In genomic region chr1:206560021-206560716, GRCh38 we compare ENCODE assay signal across 10 cellular contexts. TPM values are rescaled to one million over a fixed set of nuclear protein-coding genes. Genes with fewer than 3 reads are reported as not detected.
DNase-seq lines count a peak whose midpoint lies in the region; ATAC-seq, FAIRE-seq and TF ChIP-seq lines count a peak whose summit lies in the region.
"Had no signal": no experiment of that assay in that cellular context is flagged by ENCODE, and none has a peak within 500 bp of the region (broad histone marks: within the 10 kb centered on the region; RNA-seq: fewer than 3 reads in every experiment).

No MANE protein-coding gene starts in this region.

- H3K27me3 ChIP-seq in MM.1S (replicated peaks; ENCODE audit: insufficient read depth, low read length) (no peaks in the 10 kb centered on the region), K562 (ENCODE audit: control insufficient read depth in 2 of 2, insufficient read depth in 2 of 2, low read length in 2 of 2) (no peaks in the 10 kb centered on the region)

- peaks cover 0 to 5% (median 0%) of the 10 kb centered on the region in 3 donors for H3K27me3 Mint-ChIP-seq in CD14-positive monocyte (ENCODE audit: low read depth in 3 of 3)
- no peaks in the 10 kb centered on the region for H3K27me3 Mint-ChIP-seq in natural killer cell treated with Interleukin-12 subunit alpha and Interleukin-12 subunit beta and Interleukin-15 and Interleukin-18, amount 100 ng/mL, for 72 hours

- H3K4me1 ChIP-seq in MM.1S (ENCODE audit: low read length) (peaks cover 63% of the 10 kb centered on the region), K562 (replicated peaks in 1 of 2; ENCODE audit: control insufficient read depth in 2 of 2, insufficient read depth in 2 of 2, low read length in 2 of 2) (peaks cover 38 to 64% of the 10 kb centered on the region in 2 experiments), kidney (ENCODE audit: control insufficient read depth in 1 of 2, insufficient read depth in 1 of 2, low read depth in 1 of 2, low read length in 2 of 2) (peaks cover 13 to 15% of the 10 kb centered on the region in 2 donors)

- H3K27ac ChIP-seq in MM.1S (ENCODE audit: low read length): peak overlapping the region; percentile 89
- peak overlapping the region; percentile 81 for H3K27ac ChIP-seq in K562 (ENCODE audit: extremely low read depth, low read depth, low read length)
- no peak overlapping the region for H3K27ac ChIP-seq in kidney (ENCODE audit: low read depth in 2 of 2, low read length in 2 of 2)

- H3K9me1 ChIP-seq in K562 (ENCODE audit: control insufficient read depth, insufficient read depth, low read length): no peaks in the 10 kb centered on the region

- CTCF ChIA-PET in K562 (lab: Yijun Ruan, JAX; ENCODE audit: low intra/inter-chr PET ratio): no interaction called here

- H3K36me3 ChIP-seq in MM.1S (replicated peaks; ENCODE audit: insufficient read depth, low read length): no peaks in the 10 kb centered on the region; the same call in 1 of the 2 replicates
- peaks cover 41% of the 10 kb centered on the region for H3K36me3 ChIP-seq in K562 (ENCODE audit: control insufficient read depth, insufficient read depth, low read length)
- H3K36me3 ChIP-seq in kidney (ENCODE audit: control insufficient read depth in 1 of 2, insufficient read depth in 2 of 2, low read length in 2 of 2): no peaks in the 10 kb centered on the region

- H4K20me1 ChIP-seq in MM.1S (ENCODE audit: insufficient read depth, low read length) (no peaks in the 10 kb centered on the region), K562 (replicated peaks; ENCODE audit: control insufficient read depth, insufficient read depth, low read length) (no peaks in the 10 kb centered on the region)

- in situ Hi-C loops in K562 (cut with MboI): no loop called here

- H3K4me2 ChIP-seq in MM.1S (ENCODE audit: low read depth, low read length) (peak overlapping the region; percentile 90), K562 (ENCODE audit: insufficient read depth, low read length) (peak overlapping the region; percentile 78)

- no peaks in the 10 kb centered on the region for H3K9me3 ChIP-seq in MM.1S (replicated peaks; ENCODE audit: insufficient read depth, low read length)
- no peaks in the 10 kb centered on the region for H3K9me3 ChIP-seq in K562 (replicated peaks; ENCODE audit: control insufficient read depth, insufficient read depth, low read depth, low read length)
- no peaks in the 10 kb centered on the region for H3K9me3 ChIP-seq in kidney (ENCODE audit: control insufficient read depth in 1 of 2, low read length in 2 of 2)

- intact Hi-C loops in CD14-positive monocyte (cut with micrococcal nuclease): no loop called here
- intact Hi-C loops in K562 (cut with micrococcal nuclease): no loop called here
- intact Hi-C loops in kidney (cut with DNase I): no loop called here

- POLR2A ChIA-PET in K562 (lab: Yijun Ruan, JAX): interaction anchor here (0.6 to 3.7 kb wide), 8 partner anchors 8 to 503 kb away, joined by 3 to 24 read pairs (median 4); no protein-coding TSS in a partner anchor

- TF ChIP-seq EP300 in K562 (IDR thresholded peaks at IDR 0.05; ENCODE audit: low read length): no peak

- H3K9ac ChIP-seq in MM.1S (ENCODE audit: low read length) (peak overlapping the region; percentile 95), K562 (ENCODE audit: insufficient read depth in 1 of 2, low read depth in 2 of 2, low read length in 2 of 2) (peak overlapping the region; percentile 70 to 86), kidney (ENCODE audit: low read length in 2 of 2) (no peak overlapping the region)

- H3K36me3 Mint-ChIP-seq in CD14-positive monocyte: peaks cover 61 to 64% of the 10 kb centered on the region in 2 donors
- H3K36me3 Mint-ChIP-seq in natural killer cell treated with Interleukin-12 subunit alpha and Interleukin-12 subunit beta and Interleukin-15 and Interleukin-18, amount 100 ng/mL, for 72 hours: peaks cover 27% of the 10 kb centered on the region

- H3K79me2 ChIP-seq in MM.1S (ENCODE audit: low read length): peaks cover 87% of the 10 kb centered on the region
- peaks cover 62% of the 10 kb centered on the region for H3K79me2 ChIP-seq in K562 (ENCODE audit: control insufficient read depth, insufficient read depth, low read length)

- H3K4me3 ChIP-seq in MM.1S (ENCODE audit: low read length) (peak overlapping the region; percentile 94), K562 (peak overlapping the region; percentile 63), kidney (ENCODE audit: low read length in 2 of 2) (no peak overlapping the region)

- no peak for TF ChIP-seq RAD21 in K562 (CRISPR knock-in tag; conservative IDR thresholded peaks at IDR 0.05 in 1 of 2, IDR thresholded peaks at IDR 0.05 in 1 of 2)

- peaks cover 97% of the 10 kb centered on the region for H3F3A ChIP-seq in MM.1S (ENCODE audit: insufficient read depth, low read length)

- FAIRE-seq in K562 (lab: Jason Lieb, UNC): no peak
- no peak for FAIRE-seq in kidney (lab: Jason Lieb, UNC)

- H3K9me2 ChIP-seq in MM.1S (replicated peaks; ENCODE audit: insufficient read depth, low read length): no peaks in the 10 kb centered on the region

- DNase-seq in CD14-positive monocyte (ENCODE audit: low spot score) (no peak), MM.1S (peak; percentile 36), K562 (ENCODE audit: extremely low read depth in 1 of 4, low spot score in 3 of 4) (peak in 1 of 4 experiments; percentile 30), kidney tubule cell (ENCODE audit: low spot score) (no peak), kidney (no peak)
- no peak for DNase-seq in natural killer cell treated with Interleukin-12 subunit alpha and Interleukin-12 subunit beta and Interleukin-15 and Interleukin-18, amount 100 ng/mL, for 72 hours (ENCODE audit: low spot score)
- no peak for DNase-seq in stimulated activated CD4-positive, alpha-beta T cell treated with anti-CD3 and anti-CD28 coated beads, Interleukin-4, amount 100 ng/mL, for 1 hour
- DNase-seq: DMS153, OCI-M1 had no signal

- ATAC-seq in K562 (no peak), GM21526 (IDR thresholded peaks at IDR 0.05; ENCODE audit: low FRiP score, unreplicated experiment) (no peak)
- no peak for ATAC-seq in natural killer cell treated with Interleukin-12 subunit alpha and Interleukin-12 subunit beta and Interleukin-15 and Interleukin-18, amount 100 ng/mL, for 72 hours

- peaks cover 78% of the 10 kb centered on the region for H3K4me1 Mint-ChIP-seq in CD14-positive monocyte
- H3K4me1 Mint-ChIP-seq in natural killer cell treated with Interleukin-12 subunit alpha and Interleukin-12 subunit beta and Interleukin-15 and Interleukin-18, amount 100 ng/mL, for 72 hours (ENCODE audit: low read depth in 2 of 2): peaks cover 82 to 85% of the 10 kb centered on the region in 2 donors

- peak overlapping the region; percentile 16 to 99 (median 99) for H3K27ac Mint-ChIP-seq in CD14-positive monocyte
- peak overlapping the region; percentile 99 to 100 for H3K27ac Mint-ChIP-seq in natural killer cell treated with Interleukin-12 subunit alpha and Interleukin-12 subunit beta and Interleukin-15 and Interleukin-18, amount 100 ng/mL, for 72 hours

- peak overlapping the region; percentile 98 to 99 for H3K4me3 Mint-ChIP-seq in CD14-positive monocyte
- H3K4me3 Mint-ChIP-seq in natural killer cell treated with Interleukin-12 subunit alpha and Interleukin-12 subunit beta and Interleukin-15 and Interleukin-18, amount 100 ng/mL, for 72 hours: peak overlapping the region; percentile 98

- TF ChIP-seq CTCF in CD14-positive monocyte (IDR thresholded peaks at IDR 0.05) (no peak), MM.1S (IDR thresholded peaks at IDR 0.05; ENCODE audit: low read length) (no peak), K562 (IDR thresholded peaks at IDR 0.05 in 2 of 3, conservative IDR thresholded peaks at IDR 0.05 in 1 of 3; ENCODE audit: insufficient read depth in 2 of 3, low read depth in 1 of 3, low read length in 3 of 3) (no peak; a peak in 1 of 6 replicates), kidney (IDR thresholded peaks at IDR 0.05; ENCODE audit: borderline replicate concordance, extremely low read depth, insufficient read depth) (no peak)

- TF ChIP-seq POLR2A in K562 (conservative IDR thresholded peaks at IDR 0.05): no peak

- H2AFZ ChIP-seq in MM.1S (ENCODE audit: low read length) (no peak overlapping the region), K562 (ENCODE audit: low read depth, low read length) (peak overlapping the region; percentile 72)

- 29% methylated on average over 10 of the region's 10 CpGs for WGBS in K562 (ENCODE audit: insufficient coverage, low coverage, missing lambda C conversion rate)

- no TSS peak for BruUV-seq in K562 (replicated peaks; lab: Mats Ljungman, UMichigan)

- H3K9me3 Mint-ChIP-seq in CD14-positive monocyte: peaks cover 0 to 2% (median 0%) of the 10 kb centered on the region in 7 donors
- no peaks in the 10 kb centered on the region for H3K9me3 Mint-ChIP-seq in natural killer cell treated with Interleukin-12 subunit alpha and Interleukin-12 subunit beta and Interleukin-15 and Interleukin-18, amount 100 ng/mL, for 72 hours

RNA-seq across cellular contexts. Expression of gene EIF2D, which starts 52.1 kb away (rescaled TPM):
- polyA plus RNA-seq in CD14-positive monocyte (10 to 100 TPM; 16.4 to 16.8 TPM), K562 (2011; rRNA removed) (138 and 152 TPM in 2 replicates), K562 (2014; fragmentation: Illumina TruSeq; extraction: Trizol) (111 and 128 TPM in 2 replicates), K562 (2014; fragmentation: Nextera tagmentation; extraction: Ambion mirVana) (100 to 1,000 TPM in 1 of 2 experiments, 10 to 100 TPM in 1; 86.9 to 130 TPM), K562 (2014; rRNA removed) (113 and 131 TPM in 2 replicates), kidney (ENCODE audit: insufficient read depth, low read depth, low replicate concordance) (44.5 TPM)
- total RNA-seq in K562 (2011; cell fraction: chromatin; rRNA removed; ENCODE audit: low replicate concordance): 150 and 157 TPM in 2 replicates
- 80.9 and 87.9 TPM in 2 replicates for total RNA-seq in K562 (2011; cell fraction: nucleolus; rRNA removed)
- 121 and 150 TPM in 2 replicates for total RNA-seq in K562 (2011; cell fraction: nucleoplasm; rRNA removed)
- total RNA-seq in K562 (2014; rRNA removed) (85.9 and 106 TPM in 2 replicates), K562 (2014; rRNA removed; fragmentation: Illumina TruSeq; extraction: Trizol) (92.7 and 93.9 TPM in 2 replicates), K562 (2015; rRNA removed; fragmentation: Illumina TruSeq; extraction: Trizol) (85.1 and 86.5 TPM in 2 replicates), K562 (2021) (81.1 and 82.1 TPM in 2 replicates), kidney (45.1 TPM)
- polyA plus RNA-seq in K562 (2011; cell fraction: cytosol; rRNA removed): 91.2 and 121 TPM in 2 replicates
- 209 and 264 TPM in 2 replicates for polyA plus RNA-seq in K562 (2011; cell fraction: nucleus; rRNA removed)
- polyA plus RNA-seq in K562 (2012): 76.3 and 124 TPM in 2 replicates
- 109 and 116 TPM in 2 replicates for polyA minus RNA-seq in K562 (2011; rRNA and poly(A)+ RNA removed)
- polyA minus RNA-seq in K562 (2011; cell fraction: cytosol; rRNA and poly(A)+ RNA removed): 50.0 and 50.6 TPM in 2 replicates
- polyA minus RNA-seq in K562 (2011; cell fraction: nucleus; rRNA and poly(A)+ RNA removed): 51.2 and 78.6 TPM in 2 replicates
- 10 to 100 TPM; 49.1 to 91.5 TPM for total RNA-seq in natural killer cell treated with Interleukin-12 subunit alpha and Interleukin-12 subunit beta and Interleukin-15 and Interleukin-18, amount 100 ng/mL, for 72 hours

RNA-seq across cellular contexts. Expression of gene RASSF5, which starts 52.8 kb away (rescaled TPM):
- polyA plus RNA-seq in CD14-positive monocyte: 100 to 1,000 TPM in 1 of 2 donors, 10 to 100 TPM in 1; 81.6 to 127 TPM
- 17.2 and 26.4 TPM in 2 replicates for total RNA-seq in K562 (2011; cell fraction: chromatin; rRNA removed; ENCODE audit: low replicate concordance)
- 14.7 and 19.2 TPM in 2 replicates for total RNA-seq in K562 (2011; cell fraction: nucleolus; rRNA removed)
- 15.8 and 17.7 TPM in 2 replicates for total RNA-seq in K562 (2011; cell fraction: nucleoplasm; rRNA removed)
- 25.2 and 32.1 TPM in 2 replicates for total RNA-seq in K562 (2014; rRNA removed)
- total RNA-seq in K562 (2014; rRNA removed; fragmentation: Illumina TruSeq; extraction: Trizol): 20.3 and 21.7 TPM in 2 replicates
- total RNA-seq in K562 (2015; rRNA removed; fragmentation: Illumina TruSeq; extraction: Trizol): 26.7 and 28.5 TPM in 2 replicates
- 35.2 and 38.1 TPM in 2 replicates for total RNA-seq in K562 (2021)
- polyA plus RNA-seq in K562 (2011; rRNA removed): 20.8 and 42.4 TPM in 2 replicates
- 24.2 and 36.3 TPM in 2 replicates for polyA plus RNA-seq in K562 (2011; cell fraction: cytosol; rRNA removed)
- polyA plus RNA-seq in K562 (2011; cell fraction: nucleus; rRNA removed): 58.6 and 70.3 TPM in 2 replicates
- polyA plus RNA-seq in K562 (2012): 33.6 and 70.4 TPM in 2 replicates
- 36.1 and 41.0 TPM in 2 replicates for polyA plus RNA-seq in K562 (2014; fragmentation: Illumina TruSeq; extraction: Trizol)
- 1 to 10 TPM; 6.1 to 6.9 TPM for polyA plus RNA-seq in K562 (2014; fragmentation: Nextera tagmentation; extraction: Ambion mirVana)
- 27.4 and 27.9 TPM in 2 replicates for polyA plus RNA-seq in K562 (2014; rRNA removed)
- 24.4 and 42.9 TPM in 2 replicates for polyA minus RNA-seq in K562 (2011; rRNA and poly(A)+ RNA removed)
- polyA minus RNA-seq in K562 (2011; cell fraction: cytosol; rRNA and poly(A)+ RNA removed): 19.2 and 30.5 TPM in 2 replicates
- 23.4 and 57.9 TPM in 2 replicates for polyA minus RNA-seq in K562 (2011; cell fraction: nucleus; rRNA and poly(A)+ RNA removed)
- 100 to 1,000 TPM; 178 to 260 TPM for total RNA-seq in natural killer cell treated with Interleukin-12 subunit alpha and Interleukin-12 subunit beta and Interleukin-15 and Interleukin-18, amount 100 ng/mL, for 72 hours
- total RNA-seq in kidney: 18.8 TPM
- 2.4 TPM for polyA plus RNA-seq in kidney (ENCODE audit: insufficient read depth, low read depth, low replicate concordance)

Comparison
In these comparisons a context has a peak if more than half of its experiments do, and no peak if none do; other contexts are left out.
1. H3K27ac ChIP-seq: peak in MM.1S (single experiment) and K562 (single experiment); none in kidney (0 of 2).
2. H3K4me3 ChIP-seq: peak in MM.1S (single experiment) and K562 (single experiment); none in kidney (0 of 2).
3. H3K9ac ChIP-seq: peak in MM.1S (single experiment) and K562 (2 of 2); none in kidney (0 of 2).